In genomic region chr5:176654856-176655255, GRCh38 we compare ENCODE assay signal across 26 cellular contexts. TPM values are rescaled to one million over a fixed set of nuclear protein-coding genes. Genes with fewer than 3 reads are reported as not detected.
DNase-seq lines count a peak whose midpoint lies in the region; ATAC-seq and TF ChIP-seq lines count a peak whose summit lies in the region.
"Had no signal": no experiment of that assay in that cellular context is flagged by ENCODE, and none has a peak within 500 bp of the region (broad histone marks: within the 10 kb centered on the region; RNA-seq: fewer than 3 reads in every experiment).

No MANE protein-coding gene starts in this region.

- no peak overlapping the region for H3K27ac ChIP-seq in upper lobe of right lung
- H3K27ac ChIP-seq: HL-60, Peyer's patch had no signal

- DNase-seq in activated CD8-positive, alpha-beta T cell treated with anti-CD3 and anti-CD28 coated beads for 36 hours: peak; percentile 36
- DNase-seq in activated CD8-positive, alpha-beta T cell treated with anti-CD3 and anti-CD28 coated beads, Interleukin-2, amount 10 ng/mL, durations not matched to agents 7 days and 5 days: no peak
- peak; percentile 30 for DNase-seq in stimulated activated CD4-positive, alpha-beta T cell treated with anti-CD3 and anti-CD28 coated beads, Interleukin-4, amount 100 ng/mL, for 1 hour
- DNase-seq in stimulated activated CD4-positive, alpha-beta T cell treated with anti-CD3 and anti-CD28 coated beads, Interleukin-4, amount 100 ng/mL, for 24 hours: no peak
- peak; percentile 12 for DNase-seq in central memory CD4-positive, alpha-beta T cell
- peak; percentile 52 for DNase-seq in upper lobe of right lung
- DNase-seq in SW 1271 (lab: John Stamatoyannopoulos, UW): no peak
- DNase-seq: COR-L47, GDM1, GOT3, NCI-H1092, NCI-H1417 treated with DMSO at 0.1 percent for 48 hours, NCI-H187, NCI-H2081 treated with DMSO at 0.1 percent for 48 hours, NCI-H2171, NCI-H226, NCI-H510A, NCI-H69, Peyer's patch, SHP77 treated with DMSO at 0.1 percent for 48 hours had no signal

- H3K4me3 ChIP-seq in upper lobe of right lung: no peak overlapping the region
- H3K4me3 ChIP-seq: GM12878, HAP-1, Peyer's patch had no signal

- intact Hi-C loops in activated CD8-positive, alpha-beta T cell treated with anti-CD3 and anti-CD28 coated beads for 36 hours (cut with micrococcal nuclease): no loop called here
- intact Hi-C loops in upper lobe of right lung (cut with DNase I): no loop called here

- H3K9me3 Mint-ChIP-seq in activated CD8-positive, alpha-beta T cell treated with anti-CD3 and anti-CD28 coated beads for 36 hours: no peaks in the 10 kb centered on the region
- no peaks in the 10 kb centered on the region for H3K9me3 Mint-ChIP-seq in activated CD8-positive, alpha-beta T cell treated with anti-CD3 and anti-CD28 coated beads, Interleukin-2, amount 10 ng/mL, durations not matched to agents 7 days and 5 days (ENCODE audit: insufficient read depth)
- H3K9me3 Mint-ChIP-seq: CD4-positive, alpha-beta memory T cell had no signal

- peaks cover 28% of the 10 kb centered on the region for H3K36me3 ChIP-seq in upper lobe of right lung
- H3K36me3 ChIP-seq: HAP-1 had no signal

- peaks cover 14% of the 10 kb centered on the region for H3K4me1 ChIP-seq in upper lobe of right lung
- H3K4me1 ChIP-seq: HAP-1 had no signal

- no peak overlapping the region for H3K27ac Mint-ChIP-seq in activated CD8-positive, alpha-beta T cell treated with anti-CD3 and anti-CD28 coated beads for 36 hours
- no peak overlapping the region for H3K27ac Mint-ChIP-seq in activated CD8-positive, alpha-beta T cell treated with anti-CD3 and anti-CD28 coated beads, Interleukin-2, amount 10 ng/mL, durations not matched to agents 7 days and 5 days

- no peak overlapping the region for H3K4me3 Mint-ChIP-seq in activated CD8-positive, alpha-beta T cell treated with anti-CD3 and anti-CD28 coated beads for 36 hours
- H3K4me3 Mint-ChIP-seq in activated CD8-positive, alpha-beta T cell treated with anti-CD3 and anti-CD28 coated beads, Interleukin-2, amount 10 ng/mL, durations not matched to agents 7 days and 5 days: no peak overlapping the region

- peaks cover 74% of the 10 kb centered on the region for H3K4me1 Mint-ChIP-seq in activated CD8-positive, alpha-beta T cell treated with anti-CD3 and anti-CD28 coated beads for 36 hours (ENCODE audit: low read depth)
- peaks cover 56% of the 10 kb centered on the region for H3K4me1 Mint-ChIP-seq in activated CD8-positive, alpha-beta T cell treated with anti-CD3 and anti-CD28 coated beads, Interleukin-2, amount 10 ng/mL, durations not matched to agents 7 days and 5 days (ENCODE audit: low read depth)

- no peak for ATAC-seq in activated CD8-positive, alpha-beta T cell treated with anti-CD3 and anti-CD28 coated beads for 36 hours
- no peak for ATAC-seq in activated CD8-positive, alpha-beta T cell treated with anti-CD3 and anti-CD28 coated beads, Interleukin-2, amount 10 ng/mL, durations not matched to agents 7 days and 5 days
- ATAC-seq in upper lobe of right lung (no peak), HG03439 (IDR thresholded peaks at IDR 0.05; ENCODE audit: unreplicated experiment) (no peak)
- ATAC-seq: GM12878 had no signal

- no peaks in the 10 kb centered on the region for H3K9me3 ChIP-seq in upper lobe of right lung
- H3K9me3 ChIP-seq: HAP-1, Peyer's patch had no signal

- POLR2A ChIA-PET in activated CD8-positive, alpha-beta T cell treated with anti-CD3 and anti-CD28 coated beads for 36 hours (lab: Charles Lee): interaction anchor here (1.4 kb wide), 1 partner anchor 8 kb away, joined by 4 read pairs; the partner anchor contains the start of gene TSPAN17
- POLR2A ChIA-PET in activated CD8-positive, alpha-beta T cell treated with anti-CD3 and anti-CD28 coated beads, Interleukin-2, amount 10 ng/mL, durations not matched to agents 7 days and 5 days (lab: Charles Lee): no interaction called here

- H3K27me3 ChIP-seq in upper lobe of right lung: no peaks in the 10 kb centered on the region
- H3K27me3 ChIP-seq: Peyer's patch had no signal

- H3K27me3 Mint-ChIP-seq in activated CD8-positive, alpha-beta T cell treated with anti-CD3 and anti-CD28 coated beads for 36 hours: no peaks in the 10 kb centered on the region
- no peaks in the 10 kb centered on the region for H3K27me3 Mint-ChIP-seq in activated CD8-positive, alpha-beta T cell treated with anti-CD3 and anti-CD28 coated beads, Interleukin-2, amount 10 ng/mL, durations not matched to agents 7 days and 5 days (ENCODE audit: low read depth)
- H3K27me3 Mint-ChIP-seq: CD4-positive, alpha-beta memory T cell had no signal

- TF ChIP-seq CTCF in activated CD8-positive, alpha-beta T cell treated with anti-CD3 and anti-CD28 coated beads for 36 hours (IDR thresholded peaks at IDR 0.05): no peak
- TF ChIP-seq CTCF in upper lobe of right lung (IDR thresholded peaks at IDR 0.05): no peak

- H3K36me3 Mint-ChIP-seq in activated CD8-positive, alpha-beta T cell treated with anti-CD3 and anti-CD28 coated beads for 36 hours (ENCODE audit: low read depth): peaks cover 13% of the 10 kb centered on the region
- H3K36me3 Mint-ChIP-seq in activated CD8-positive, alpha-beta T cell treated with anti-CD3 and anti-CD28 coated beads, Interleukin-2, amount 10 ng/mL, durations not matched to agents 7 days and 5 days (ENCODE audit: low read depth): peaks cover 20% of the 10 kb centered on the region

- CTCF ChIA-PET in activated CD8-positive, alpha-beta T cell treated with anti-CD3 and anti-CD28 coated beads for 36 hours (lab: Charles Lee): interaction anchor here (1.6 kb wide), 1 partner anchor 24 kb away, joined by 3 read pairs; the partner anchor contains the start of gene EIF4E1B
- CTCF ChIA-PET in activated CD8-positive, alpha-beta T cell treated with anti-CD3 and anti-CD28 coated beads, Interleukin-2, amount 10 ng/mL, durations not matched to agents 7 days and 5 days (lab: Charles Lee): no interaction called here

RNA-seq across cellular contexts. Expression of gene TSPAN17, which starts 7.6 kb away (rescaled TPM):
- total RNA-seq in activated CD8-positive, alpha-beta T cell treated with anti-CD3 and anti-CD28 coated beads for 36 hours: 10 to 100 TPM; 24.6 to 26.3 TPM
- total RNA-seq in activated CD8-positive, alpha-beta T cell treated with anti-CD3 and anti-CD28 coated beads, Interleukin-2, amount 10 ng/mL, durations not matched to agents 7 days and 5 days: 10 to 100 TPM; 41.6 to 47.4 TPM
- 31.8 TPM for total RNA-seq in upper lobe of right lung

RNA-seq across cellular contexts. Expression of gene EIF4E1B, which starts 24.4 kb away (rescaled TPM):
- total RNA-seq in activated CD8-positive, alpha-beta T cell treated with anti-CD3 and anti-CD28 coated beads for 36 hours: not detected
- total RNA-seq in activated CD8-positive, alpha-beta T cell treated with anti-CD3 and anti-CD28 coated beads, Interleukin-2, amount 10 ng/mL, durations not matched to agents 7 days and 5 days: not detected
- total RNA-seq in upper lobe of right lung: not detected
- total RNA-seq: A172; CD4-positive, alpha-beta memory T cell; GM12878; Peyer's patch had no signal

RNA-seq across cellular contexts. Expression of gene SNCB, which starts 24.5 kb away (rescaled TPM):
- under 1 TPM; 0.69 to 0.79 TPM for total RNA-seq in activated CD8-positive, alpha-beta T cell treated with anti-CD3 and anti-CD28 coated beads for 36 hours
- not detected for total RNA-seq in activated CD8-positive, alpha-beta T cell treated with anti-CD3 and anti-CD28 coated beads, Interleukin-2, amount 10 ng/mL, durations not matched to agents 7 days and 5 days
- not detected for total RNA-seq in upper lobe of right lung
- total RNA-seq: A172; CD4-positive, alpha-beta memory T cell; GM12878; Peyer's patch had no signal

RNA-seq across cellular contexts. Expression of gene GPRIN1, which starts 44.9 kb away (rescaled TPM):
- 1 to 10 TPM; 1.6 to 2.0 TPM for total RNA-seq in activated CD8-positive, alpha-beta T cell treated with anti-CD3 and anti-CD28 coated beads for 36 hours
- 1 to 10 TPM; 1.9 to 2.5 TPM for total RNA-seq in activated CD8-positive, alpha-beta T cell treated with anti-CD3 and anti-CD28 coated beads, Interleukin-2, amount 10 ng/mL, durations not matched to agents 7 days and 5 days
- total RNA-seq in upper lobe of right lung: 1.4 TPM

Comparison
In these comparisons a context has a peak if more than half of its experiments do, and no peak if none do; other contexts are left out.
1. DNase-seq: peak in activated CD8-positive, alpha-beta T cell treated with anti-CD3 and anti-CD28 coated beads for 36 hours (single experiment), stimulated activated CD4-positive, alpha-beta T cell treated with anti-CD3 and anti-CD28 coated beads, Interleukin-4, amount 100 ng/mL, for 1 hour (single experiment), central memory CD4-positive, alpha-beta T cell (single experiment) and upper lobe of right lung (single experiment); none in activated CD8-positive, alpha-beta T cell treated with anti-CD3 and anti-CD28 coated beads, Interleukin-2, amount 10 ng/mL, durations not matched to agents 7 days and 5 days (single experiment), stimulated activated CD4-positive, alpha-beta T cell treated with anti-CD3 and anti-CD28 coated beads, Interleukin-4, amount 100 ng/mL, for 24 hours (single experiment) and SW 1271 (0 of 2).